8 cellular contexts compared by ENCODE assay signal in genomic region chr2:238239872-238240760, GRCh38. TPM values are rescaled to one million over a fixed set of nuclear protein-coding genes. Genes with fewer than 3 reads are reported as not detected.
DNase-seq lines count a peak whose midpoint lies in the region; ATAC-seq and TF ChIP-seq lines count a peak whose summit lies in the region.

Gene HES6 (minus strand): TSS chr2:238240038. CDS start chr2:238239905, 133 bp downstream.

- TF ChIP-seq CTCF in ascending aorta (IDR thresholded peaks at IDR 0.05) (no peak), retinal pigment epithelial cell (conservative IDR thresholded peaks at IDR 0.05; ENCODE audit: low read depth, low read length) (no peak)

- peaks cover 2% of the 10 kb centered on the region for H3K4me1 Mint-ChIP-seq in T-helper 1 cell treated with Interleukin-12 subunit alpha and Interleukin-12 subunit beta and Interleukin-4 antibody, amounts not matched to agents 30 μg/mL and 1 μg/mL, for 36 hours (ENCODE audit: low read depth)

- H3K27me3 ChIP-seq in ascending aorta, result peaks cover 3% of the 10 kb centered on the region
- H3K27me3 ChIP-seq in aorta (ENCODE audit: control insufficient read depth in 1 of 2, insufficient read depth in 2 of 2, low read length in 1 of 2), result no peaks in the 10 kb centered on the region

- H3K4me3 Mint-ChIP-seq in T-helper 1 cell treated with Interleukin-12 subunit alpha and Interleukin-12 subunit beta and Interleukin-4 antibody, amounts not matched to agents 30 μg/mL and 1 μg/mL, for 36 hours, result peak within 1 kb of the TSS; percentile 90

- H3K27me3 Mint-ChIP-seq in T-helper 1 cell treated with Interleukin-12 subunit alpha and Interleukin-12 subunit beta and Interleukin-4 antibody, amounts not matched to agents 30 μg/mL and 1 μg/mL, for 36 hours (ENCODE audit: low read depth), result peaks cover 52% of the 10 kb centered on the region

- H3K4me1 ChIP-seq in ascending aorta, result peaks cover 0 to 23% of the 10 kb centered on the region in 2 donors
- H3K4me1 ChIP-seq in aorta (ENCODE audit: control insufficient read depth in 1 of 2, insufficient read depth in 2 of 2, low read length in 2 of 2), result no peaks in the 10 kb centered on the region

- H3K36me3 ChIP-seq in ascending aorta (peaks cover 1 to 11% of the 10 kb centered on the region in 2 donors), aorta (ENCODE audit: control insufficient read depth in 1 of 2, insufficient read depth in 2 of 2, low read length in 1 of 2) (no peaks in the 10 kb centered on the region)

- no peaks in the 10 kb centered on the region for H3K9me3 Mint-ChIP-seq in T-helper 1 cell treated with Interleukin-12 subunit alpha and Interleukin-12 subunit beta and Interleukin-4 antibody, amounts not matched to agents 30 μg/mL and 1 μg/mL, for 36 hours

- peak; percentile 92 for DNase-seq in NCI-H146 treated with DMSO at 0.1 percent for 48 hours (lab: John Stamatoyannopoulos, UW; ENCODE audit: unreplicated experiment)
- peak; percentile 62 to 95 for DNase-seq in ascending aorta (ENCODE audit: low spot score in 2 of 2)
- peak; percentile 76 to 91 for DNase-seq in hippocampal formation (lab: John Stamatoyannopoulos, UW)
- peak; percentile 41 for DNase-seq in retinal pigment epithelial cell (ENCODE audit: low read depth)
- peak; percentile 93 to 97 for DNase-seq in aorta

- peak; percentile 87 for ATAC-seq in HG02852 (IDR thresholded peaks at IDR 0.05; ENCODE audit: unreplicated experiment)
- ATAC-seq in aorta (ENCODE audit: low FRiP score), result peak; percentile 90

- TF ChIP-seq POLR2A in GM15510 (IDR thresholded peaks at IDR 0.05; ENCODE audit: borderline replicate concordance, extremely low read depth, insufficient read length), result peak; percentile 96

- intact Hi-C loops in ascending aorta (cut with DNase I), result loop anchor here (1.0 to 5.0 kb wide), 5 partner anchors 37 to 383 kb away; partner anchors contain the start of genes ILKAP, PER2, RAMP1 and SCLY
- intact Hi-C loops in aorta (cut with DNase I), result no loop called here

- H3K27ac ChIP-seq in ascending aorta, result peak within 1 kb of the TSS; percentile 64 to 79
- H3K27ac ChIP-seq in aorta (ENCODE audit: low read depth in 1 of 2, low read length in 2 of 2), result no peak within 1 kb of the TSS

- H3K27ac Mint-ChIP-seq in T-helper 1 cell treated with Interleukin-12 subunit alpha and Interleukin-12 subunit beta and Interleukin-4 antibody, amounts not matched to agents 30 μg/mL and 1 μg/mL, for 36 hours, result peak within 1 kb of the TSS; percentile 66

- H3K9me3 ChIP-seq in ascending aorta (no peaks in the 10 kb centered on the region), aorta (ENCODE audit: control insufficient read depth, low read length) (no peaks in the 10 kb centered on the region)

- H3K4me3 ChIP-seq in ascending aorta, result peak within 1 kb of the TSS; percentile 67 to 92
- H3K4me3 ChIP-seq in retinal pigment epithelial cell (ENCODE audit: low read length), result peak within 1 kb of the TSS; percentile 43
- H3K4me3 ChIP-seq in aorta (ENCODE audit: low read length in 2 of 2), result peak within 1 kb of the TSS; percentile 50 to 56

- WGBS in aorta, 2 donors, result 1% methylated on average over 78 to 104 of the region's 104 CpGs

- H3K36me3 Mint-ChIP-seq in T-helper 1 cell treated with Interleukin-12 subunit alpha and Interleukin-12 subunit beta and Interleukin-4 antibody, amounts not matched to agents 30 μg/mL and 1 μg/mL, for 36 hours (ENCODE audit: low read depth), result no peaks in the 10 kb centered on the region

RNA-seq across cellular contexts. Expression of gene HES6, which starts in this region (rescaled TPM):
- 117 TPM for total RNA-seq in ascending aorta
- 1 to 10 TPM; 3.3 to 5.2 TPM for total RNA-seq in aorta
- polyA plus RNA-seq in aorta, result 1 to 10 TPM; 3.3 to 9.4 TPM

Comparison
In these comparisons a context has a peak if more than half of its experiments do, and no peak if none do; other contexts are left out.
1. RNA of gene HES6 (total RNA-seq): 117 TPM in ascending aorta (single experiment); 3.3 to 5.2 TPM in aorta; every median in the first group is over 10 times any median in the second.
2. DNase-seq: peak in every context shown above with its lines; median percentile 95 in aorta; 92 in NCI-H146 treated with DMSO at 0.1 percent for 48 hours; 84 in hippocampal formation; 78 in ascending aorta; 41 in retinal pigment epithelial cell.
3. H3K27ac ChIP-seq: peak in ascending aorta (2 of 2); none in aorta (0 of 2).
4. Peak in every context shown above with its lines, with median percentiles within 50 percentile points of each other: H3K4me3 ChIP-seq.